In the genomic region with DNA sequence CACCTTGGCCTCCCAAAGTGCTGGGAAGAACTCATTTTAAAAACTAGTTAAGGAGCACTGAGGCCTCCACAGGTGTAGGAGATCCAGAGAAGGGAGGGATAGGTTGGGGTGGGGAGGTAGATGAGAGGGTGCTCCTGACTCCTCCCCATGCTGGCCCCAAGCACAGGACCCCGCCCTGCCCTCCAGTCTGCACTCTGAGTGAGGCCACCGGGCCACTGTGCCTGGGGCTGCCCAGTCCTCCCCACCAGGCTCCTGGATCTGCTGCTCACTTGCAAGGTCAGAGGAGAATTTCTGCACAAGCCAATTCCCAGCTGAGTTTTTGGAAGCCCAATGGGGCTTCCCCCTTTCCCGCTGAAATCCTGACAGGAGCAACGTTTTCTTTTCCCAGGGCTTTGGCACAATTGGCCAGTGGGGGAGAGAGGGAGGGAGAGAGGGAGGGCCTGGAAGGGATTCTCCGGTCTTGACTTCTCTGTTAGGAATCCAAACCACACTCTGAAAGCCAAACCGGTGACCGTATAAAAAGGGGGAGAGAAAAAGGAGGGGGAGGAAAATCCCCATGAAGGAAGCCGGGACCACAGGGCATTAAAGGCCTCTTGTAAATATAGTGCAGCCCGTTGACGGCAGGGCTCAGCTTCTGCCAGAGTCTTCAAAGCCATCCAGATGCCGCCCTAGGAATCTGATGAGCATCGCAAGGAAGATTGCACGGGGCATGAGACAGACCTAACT, we compare ENCODE assay signal across 11 cellular contexts.
DNase-seq lines count a peak whose midpoint lies in the region; ATAC-seq, FAIRE-seq and TF ChIP-seq lines count a peak whose summit lies in the region.
"Had no signal": no experiment of that assay in that cellular context is flagged by ENCODE, and none has a peak within 500 bp of the region (broad histone marks: within the 10 kb centered on the region; RNA-seq: fewer than 3 reads in every experiment).

No MANE protein-coding gene starts in this region.

- CTCF ChIA-PET in activated CD4-positive, alpha-beta T cell treated with anti-CD3 and anti-CD28 coated beads, Interleukin-2, amount 10 ng/mL, durations not matched to agents 7 days and 5 days (lab: Charles Lee): interaction anchor here (0.9 kb wide), 1 partner anchor 13 kb away, joined by 6 read pairs; no protein-coding TSS in a partner anchor
- CTCF ChIA-PET in activated CD4-positive, alpha-beta T cell treated with anti-CD3 and anti-CD28 coated beads for 36 hours (lab: Charles Lee): no interaction called here

- no peaks in the 10 kb centered on the region for H3K9me3 Mint-ChIP-seq in activated CD4-positive, alpha-beta T cell treated with anti-CD3 and anti-CD28 coated beads, Interleukin-2, amount 10 ng/mL, durations not matched to agents 7 days and 5 days
- no peaks in the 10 kb centered on the region for H3K9me3 Mint-ChIP-seq in activated CD4-positive, alpha-beta T cell treated with anti-CD3 and anti-CD28 coated beads for 36 hours (ENCODE audit: low read depth)
- H3K9me3 Mint-ChIP-seq in mesothelial cell of epicardium: no peaks in the 10 kb centered on the region
- H3K9me3 Mint-ChIP-seq: activated naive CD4-positive, alpha-beta T cell treated with anti-CD3 and anti-CD28 coated beads, Interleukin-2, amount 50 U/mL, for 24 hours; naive thymus-derived CD8-positive, alpha-beta T cell had no signal

- POLR2A ChIA-PET in activated CD4-positive, alpha-beta T cell treated with anti-CD3 and anti-CD28 coated beads, Interleukin-2, amount 10 ng/mL, durations not matched to agents 7 days and 5 days (lab: Charles Lee): no interaction called here
- POLR2A ChIA-PET in activated CD4-positive, alpha-beta T cell treated with anti-CD3 and anti-CD28 coated beads for 36 hours (lab: Charles Lee): no interaction called here

- no peak for TF ChIP-seq CTCF in mesothelial cell of epicardium (IDR thresholded peaks at IDR 0.05; ENCODE audit: unreplicated experiment)
- TF ChIP-seq CTCF in GM20000 (IDR thresholded peaks at IDR 0.05; ENCODE audit: extremely low read depth, missing control alignments): no peak

- H3K36me3 Mint-ChIP-seq in activated CD4-positive, alpha-beta T cell treated with anti-CD3 and anti-CD28 coated beads, Interleukin-2, amount 10 ng/mL, durations not matched to agents 7 days and 5 days (ENCODE audit: low read depth): no peaks in the 10 kb centered on the region
- no peaks in the 10 kb centered on the region for H3K36me3 Mint-ChIP-seq in activated CD4-positive, alpha-beta T cell treated with anti-CD3 and anti-CD28 coated beads for 36 hours (ENCODE audit: low read depth)
- no peaks in the 10 kb centered on the region for H3K36me3 Mint-ChIP-seq in mesothelial cell of epicardium
- H3K36me3 Mint-ChIP-seq: activated naive CD4-positive, alpha-beta T cell treated with anti-CD3 and anti-CD28 coated beads, Interleukin-2, amount 50 U/mL, for 24 hours; naive thymus-derived CD8-positive, alpha-beta T cell had no signal

- intact Hi-C loops in activated CD4-positive, alpha-beta T cell treated with anti-CD3 and anti-CD28 coated beads for 36 hours (cut with DNase I, micrococcal nuclease): no loop called here

- no peaks in the 10 kb centered on the region for H3K4me1 Mint-ChIP-seq in activated CD4-positive, alpha-beta T cell treated with anti-CD3 and anti-CD28 coated beads, Interleukin-2, amount 10 ng/mL, durations not matched to agents 7 days and 5 days
- peaks cover 2% of the 10 kb centered on the region for H3K4me1 Mint-ChIP-seq in activated CD4-positive, alpha-beta T cell treated with anti-CD3 and anti-CD28 coated beads for 36 hours
- peaks cover 44% of the 10 kb centered on the region for H3K4me1 Mint-ChIP-seq in mesothelial cell of epicardium
- H3K4me1 Mint-ChIP-seq: activated naive CD4-positive, alpha-beta T cell treated with anti-CD3 and anti-CD28 coated beads, Interleukin-2, amount 50 U/mL, for 24 hours had no signal

- ATAC-seq in activated CD4-positive, alpha-beta T cell treated with anti-CD3 and anti-CD28 coated beads for 36 hours: no peak
- ATAC-seq in HG02571 (IDR thresholded peaks at IDR 0.05; ENCODE audit: unreplicated experiment): no peak
- ATAC-seq: naive thymus-derived CD8-positive, alpha-beta T cell had no signal

- DNase-seq in activated CD4-positive, alpha-beta T cell treated with anti-CD3 and anti-CD28 coated beads, Interleukin-2, amount 10 ng/mL, durations not matched to agents 7 days and 5 days: no peak
- DNase-seq in activated CD4-positive, alpha-beta T cell treated with anti-CD3 and anti-CD28 coated beads for 36 hours: no peak
- DNase-seq in epidermal melanocyte (ENCODE audit: insufficient read length, low spot score) (peak; percentile 76), mesothelial cell of epicardium (ENCODE audit: low spot score in 2 of 2, unreplicated experiment in 2 of 2) (no peak), urothelium cell line (ENCODE audit: low spot score) (peak; percentile 86), NCI-H2171 (lab: John Stamatoyannopoulos, UW) (no peak), GM20000 (ENCODE audit: low spot score) (no peak)
- DNase-seq: 8988T had no signal

- peak overlapping the region; percentile 21 for H3K27ac Mint-ChIP-seq in activated CD4-positive, alpha-beta T cell treated with anti-CD3 and anti-CD28 coated beads, Interleukin-2, amount 10 ng/mL, durations not matched to agents 7 days and 5 days
- H3K27ac Mint-ChIP-seq in activated CD4-positive, alpha-beta T cell treated with anti-CD3 and anti-CD28 coated beads for 36 hours: no peak overlapping the region
- peak overlapping the region; percentile 83 for H3K27ac Mint-ChIP-seq in mesothelial cell of epicardium
- H3K27ac Mint-ChIP-seq: activated naive CD4-positive, alpha-beta T cell treated with anti-CD3 and anti-CD28 coated beads, Interleukin-2, amount 50 U/mL, for 24 hours; naive thymus-derived CD8-positive, alpha-beta T cell had no signal

- H3K27me3 Mint-ChIP-seq in activated CD4-positive, alpha-beta T cell treated with anti-CD3 and anti-CD28 coated beads, Interleukin-2, amount 10 ng/mL, durations not matched to agents 7 days and 5 days: peaks cover 5% of the 10 kb centered on the region
- no peaks in the 10 kb centered on the region for H3K27me3 Mint-ChIP-seq in activated CD4-positive, alpha-beta T cell treated with anti-CD3 and anti-CD28 coated beads for 36 hours
- no peaks in the 10 kb centered on the region for H3K27me3 Mint-ChIP-seq in mesothelial cell of epicardium (ENCODE audit: low read depth)
- H3K27me3 Mint-ChIP-seq: activated naive CD4-positive, alpha-beta T cell treated with anti-CD3 and anti-CD28 coated beads, Interleukin-2, amount 50 U/mL, for 24 hours; naive thymus-derived CD8-positive, alpha-beta T cell had no signal

- peak; percentile 13 for FAIRE-seq in urothelium cell line (lab: Jason Lieb, UNC)

- no peak overlapping the region for H3K4me3 Mint-ChIP-seq in activated CD4-positive, alpha-beta T cell treated with anti-CD3 and anti-CD28 coated beads, Interleukin-2, amount 10 ng/mL, durations not matched to agents 7 days and 5 days
- no peak overlapping the region for H3K4me3 Mint-ChIP-seq in activated CD4-positive, alpha-beta T cell treated with anti-CD3 and anti-CD28 coated beads for 36 hours
- H3K4me3 Mint-ChIP-seq in mesothelial cell of epicardium: peak overlapping the region; percentile 33
- H3K4me3 Mint-ChIP-seq: activated naive CD4-positive, alpha-beta T cell treated with anti-CD3 and anti-CD28 coated beads, Interleukin-2, amount 50 U/mL, for 24 hours; naive thymus-derived CD8-positive, alpha-beta T cell had no signal

Comparison
In these comparisons a context has a peak if more than half of its experiments do, and no peak if none do; other contexts are left out.
1. DNase-seq: peak in epidermal melanocyte (single experiment) and urothelium cell line (single experiment); none in activated CD4-positive, alpha-beta T cell treated with anti-CD3 and anti-CD28 coated beads, Interleukin-2, amount 10 ng/mL, durations not matched to agents 7 days and 5 days (single experiment), activated CD4-positive, alpha-beta T cell treated with anti-CD3 and anti-CD28 coated beads for 36 hours (single experiment), mesothelial cell of epicardium (0 of 2), NCI-H2171 (single experiment) and GM20000 (single experiment).